Comparison of ENCODE assay signal across 1 cellular context in genomic region chr5:130321931-130322330, GRCh38.
TF ChIP-seq lines count a peak whose summit lies in the region.

No MANE protein-coding gene starts in this region.

TF ChIP-seq in GM12878, 131 proteins besides CTCF, POLR2A, EP300 and RAD21 (continued from another document):
- TF ChIP-seq ATF7 (IDR thresholded peaks at IDR 0.05; ENCODE audit: low read depth) = peak; percentile 34; the same call in 1 of the 2 replicates
- TF ChIP-seq SKIL (IDR thresholded peaks at IDR 0.05; ENCODE audit: low read depth, poor library complexity, severe bottlenecking) = no peak
- TF ChIP-seq BMI1 (IDR thresholded peaks at IDR 0.05; ENCODE audit: borderline replicate concordance) = no peak
- TF ChIP-seq GATAD2B (conservative IDR thresholded peaks at IDR 0.05; ENCODE audit: low read depth) = no peak
- no peak for TF ChIP-seq ZZZ3 (IDR thresholded peaks at IDR 0.05; ENCODE audit: control insufficient read depth, insufficient read length, low read depth)
- no peak for TF ChIP-seq CREB1 (IDR thresholded peaks at IDR 0.05; ENCODE audit: low read depth)
- TF ChIP-seq ZNF384 (IDR thresholded peaks at IDR 0.05; ENCODE audit: borderline replicate concordance, low read depth, low read length) = 0 out of 2 replicates have a peak, but pooled peaks have one; percentile 15
- 0 out of 2 replicates have a peak, but pooled peaks have one; percentile 34 for TF ChIP-seq DPF2 (IDR thresholded peaks at IDR 0.05)
- no peak for TF ChIP-seq RFX5 (IDR thresholded peaks at IDR 0.05; ENCODE audit: low read depth, low read length)
- no peak for TF ChIP-seq CBX5 (IDR thresholded peaks at IDR 0.05; ENCODE audit: low read depth)
- no peak for TF ChIP-seq SPI1 (IDR thresholded peaks at IDR 0.05; ENCODE audit: borderline replicate concordance, insufficient read depth, low read depth, low read length)
- 0 out of 4 replicates have a peak, but pooled peaks of 1 of the 2 experiments have one; percentile 8 for TF ChIP-seq BHLHE40 (IDR thresholded peaks at IDR 0.05; ENCODE audit: borderline replicate concordance in 1 of 2, low read depth in 2 of 2, low read length in 1 of 2)
- TF ChIP-seq ZBTB4 (CRISPR knock-in tag; IDR thresholded peaks at IDR 0.05) = no peak
- TF ChIP-seq MEF2B (IDR thresholded peaks at IDR 0.05; ENCODE audit: partially characterized antibody, poor library complexity, severe bottlenecking) = peak; percentile 71
- no peak for TF ChIP-seq ASH2L (IDR thresholded peaks at IDR 0.05; ENCODE audit: borderline replicate concordance, low read depth)
- TF ChIP-seq MTA2 (IDR thresholded peaks at IDR 0.05; ENCODE audit: low read depth) = peak; percentile 78
